9 cellular contexts compared by ENCODE assay signal in the genomic region with DNA sequence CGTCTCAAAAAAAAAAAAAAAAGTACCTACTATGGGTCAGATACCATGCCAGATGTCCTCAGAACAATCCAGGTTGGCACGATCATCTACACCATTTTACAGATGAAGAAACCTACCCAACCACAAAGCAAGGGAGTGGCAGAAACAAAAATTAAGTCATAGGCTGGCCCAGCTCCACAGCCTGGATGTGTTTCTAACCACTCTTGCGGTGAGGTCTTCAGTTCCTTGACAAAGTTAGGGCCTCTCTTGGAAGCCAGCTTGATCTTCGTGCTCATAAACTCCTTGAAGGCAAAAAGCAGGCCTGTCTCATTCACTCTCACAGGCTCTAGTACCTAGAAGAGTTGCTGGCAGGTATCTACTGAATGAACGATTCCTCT. TPM values are rescaled to one million over a fixed set of nuclear protein-coding genes. Genes with fewer than 3 reads are reported as not detected.
DNase-seq lines count a peak whose midpoint lies in the region; ATAC-seq, FAIRE-seq and TF ChIP-seq lines count a peak whose summit lies in the region.
"Had no signal": no experiment of that assay in that cellular context is flagged by ENCODE, and none has a peak within 500 bp of the region (broad histone marks: within the 10 kb centered on the region; RNA-seq: fewer than 3 reads in every experiment).

No MANE protein-coding gene starts in this region.

- TF ChIP-seq CTCF in GM12878 (IDR thresholded peaks at IDR 0.05 in 2 of 3, conservative IDR thresholded peaks at IDR 0.05 in 1 of 3; ENCODE audit: control insufficient read depth in 2 of 3, extremely low read depth in 1 of 3, insufficient read depth in 1 of 3, low read depth in 3 of 3, low read length in 3 of 3) (no peak), nephron progenitor cell (IDR thresholded peaks at IDR 0.05) (no peak)

- H3K36me3 Mint-ChIP-seq in memory B cell (peaks cover 14% of the 10 kb centered on the region), nephron progenitor cell (ENCODE audit: low read depth) (peaks cover 17% of the 10 kb centered on the region)

- no peak for TF ChIP-seq POLR2A in GM12878 (IDR thresholded peaks at IDR 0.05; ENCODE audit: low read depth, low read length)

- H3K4me1 ChIP-seq in GM12878 (ENCODE audit: control insufficient read depth, insufficient read depth, low read length): peaks cover 48% of the 10 kb centered on the region

- H3K4me2 ChIP-seq in GM12878 (ENCODE audit: control insufficient read depth, insufficient read depth): peak overlapping the region; percentile 98

- POLR2A ChIA-PET in GM12878 (lab: Charles Lee): interaction anchor here (1.1 kb wide), 2 partner anchors 11 to 54 kb away, joined by 3 to 5 read pairs; no protein-coding TSS in a partner anchor

- peak overlapping the region; percentile 86 for H3K27ac ChIP-seq in GM12878 (ENCODE audit: control insufficient read depth, insufficient read depth)

- no peak for TF ChIP-seq RAD21 in GM12878 (IDR thresholded peaks at IDR 0.05; ENCODE audit: insufficient read depth, low read depth, low read length)

- H3K27me3 Mint-ChIP-seq in memory B cell: no peaks in the 10 kb centered on the region
- H3K27me3 Mint-ChIP-seq in nephron progenitor cell (ENCODE audit: low read depth, poor library complexity): no peaks in the 10 kb centered on the region

- intact Hi-C loops in GM12878 (cut with micrococcal nuclease; ENCODE audit: unreplicated experiment): loop anchor here (2.0 to 5.0 kb wide), 2 partner anchors 37 to 53 kb away; partner anchors contain the start of genes EARS2 and UBFD1

- peak overlapping the region; percentile 59 for H3K4me3 ChIP-seq in GM12878

- in situ Hi-C loops in GM12878 (cut with MboI): loop anchor here (10.0 kb wide), 1 partner anchor 341 kb away; no protein-coding TSS in a partner anchor

- SMC1A ChIA-PET in GM12878 (lab: Charles Lee; ENCODE audit: uncharacterized antibody, unreplicated experiment): interaction anchor here (0.7 to 7.9 kb wide), 6 partner anchors 8 to 146 kb away, joined by 3 to 61 read pairs (median 4); no protein-coding TSS in a partner anchor

- H3K4me3 Mint-ChIP-seq in memory B cell (peak overlapping the region; percentile 91), nephron progenitor cell (no peak overlapping the region)

- no peaks in the 10 kb centered on the region for H3K27me3 ChIP-seq in GM12878 (replicated peaks in 1 of 2; ENCODE audit: control insufficient read depth in 2 of 2, insufficient read depth in 2 of 2, low read length in 1 of 2)

- RAD21 ChIA-PET in GM12878 (lab: Charles Lee; ENCODE audit: unreplicated experiment): interaction anchor here (0.9 to 4.3 kb wide), 4 partner anchors 14 to 68 kb away, joined by 3 to 48 read pairs (median 10); no protein-coding TSS in a partner anchor

- CTCF ChIA-PET in GM12878 (lab: Yijun Ruan, JAX): interaction anchor here (0.8 to 2.6 kb wide), 6 partner anchors 15 to 68 kb away, joined by 3 to 8 read pairs (median 3); no protein-coding TSS in a partner anchor

- H3K9me3 ChIP-seq in GM12878 (replicated peaks; ENCODE audit: control insufficient read depth, insufficient read depth, low read length): no peaks in the 10 kb centered on the region

- no peak for FAIRE-seq in GM12878 (lab: Jason Lieb, UNC)
- FAIRE-seq: colon had no signal

- 0% methylated on average over 4 of the region's 5 CpGs for WGBS in GM12878 (ENCODE audit: insufficient coverage, insufficient replicate concordance, low lambda C conversion rate, missing lambda C conversion rate)

- peaks cover 98% of the 10 kb centered on the region for H3K79me2 ChIP-seq in GM12878 (ENCODE audit: control insufficient read depth, insufficient read depth, low read length)

- peaks cover 26% of the 10 kb centered on the region for H4K20me1 ChIP-seq in GM12878 (ENCODE audit: control insufficient read depth, insufficient read depth)

- H3K9ac ChIP-seq in GM12878 (ENCODE audit: control insufficient read depth, insufficient read depth, low read length): peak overlapping the region; percentile 53

- no peak overlapping the region for H2AFZ ChIP-seq in GM12878 (ENCODE audit: control insufficient read depth, low read depth, low read length)

- no peak for TF ChIP-seq EP300 in GM12878 (IDR thresholded peaks at IDR 0.05; ENCODE audit: borderline replicate concordance in 1 of 2, control insufficient read depth in 1 of 2, low read depth in 2 of 2, low read length in 2 of 2)

- H3K4me1 Mint-ChIP-seq in memory B cell: peaks cover 62% of the 10 kb centered on the region
- peaks cover 43% of the 10 kb centered on the region for H3K4me1 Mint-ChIP-seq in nephron progenitor cell

- peak; percentile 77 for DNase-seq in AG20443 (ENCODE audit: low spot score)
- no peak for DNase-seq in GM12878 (ENCODE audit: low read depth, low spot score)
- DNase-seq in memory B cell (ENCODE audit: low spot score in 2 of 2): no peak
- DNase-seq in nephron progenitor cell: no peak
- no peak for DNase-seq in NCI-H748 treated with DMSO at 0.1 percent for 48 hours (lab: John Stamatoyannopoulos, UW)
- DNase-seq in amniotic stem cell (lab: John Stamatoyannopoulos, UW): no peak

- peaks cover 9 to 12% of the 10 kb centered on the region in 2 experiments for H3K36me3 ChIP-seq in GM12878 (ENCODE audit: control insufficient read depth in 2 of 2, insufficient read depth in 2 of 2, low read length in 1 of 2)

- BruUV-seq in GM12878 (replicated peaks; lab: Mats Ljungman, UMichigan): no TSS peak

- peak; percentile 16 for ATAC-seq in HG03066 (IDR thresholded peaks at IDR 0.05; ENCODE audit: low read depth, unreplicated experiment)
- ATAC-seq in GM12878: peak; percentile 31
- ATAC-seq in memory B cell (ENCODE audit: low read depth): no peak
- ATAC-seq in HG02678 (IDR thresholded peaks at IDR 0.05; ENCODE audit: unreplicated experiment): no peak

- peak overlapping the region; percentile 92 for H3K27ac Mint-ChIP-seq in memory B cell
- no peak overlapping the region for H3K27ac Mint-ChIP-seq in nephron progenitor cell

- no peaks in the 10 kb centered on the region for H3K9me3 Mint-ChIP-seq in memory B cell
- H3K9me3 Mint-ChIP-seq in nephron progenitor cell: no peaks in the 10 kb centered on the region

RNA-seq across cellular contexts. Expression of gene GGA2, which starts 6.2 kb away (rescaled TPM):
- 287 and 319 TPM in 2 replicates for total RNA-seq in GM12878 (2013; cell fraction: nucleolus; rRNA removed)
- total RNA-seq in GM12878 (2014; rRNA removed) (57.9 and 62.0 TPM in 2 replicates), GM12878 (2014; rRNA removed; fragmentation: Illumina TruSeq; extraction: Trizol) (56.8 and 56.9 TPM in 2 replicates), GM12878 (2021) (106 and 113 TPM in 2 replicates)
- 42.8 TPM for polyA plus RNA-seq in GM12878 (2011; ENCODE audit: low read depth)
- polyA plus RNA-seq in GM12878 (2011; rRNA removed) (105 and 145 TPM in 2 replicates), GM12878 (2014; fragmentation: Illumina TruSeq; extraction: Trizol) (153 and 192 TPM in 2 replicates), GM12878 (2014; fragmentation: Nextera tagmentation; extraction: Ambion mirVana) (10 to 100 TPM; 14.1 to 21.5 TPM), GM12878 (2014; rRNA removed) (75.1 and 77.2 TPM in 2 replicates), GM12878 (2016; fragmentation: Nextera tagmentation; extraction: Ambion mirVana) (10 to 100 TPM; 96.0 to 97.1 TPM)
- polyA plus RNA-seq in GM12878 (2011; cell fraction: cytosol; rRNA removed): 58.9 and 72.5 TPM in 2 replicates
- polyA plus RNA-seq in GM12878 (2011; cell fraction: nucleus; rRNA removed): 191 and 225 TPM in 2 replicates
- polyA plus RNA-seq in GM12878 (2012): 65.6 and 83.8 TPM in 2 replicates
- polyA minus RNA-seq in GM12878 (2011; rRNA and poly(A)+ RNA removed): 84.8 and 103 TPM in 2 replicates
- polyA minus RNA-seq in GM12878 (2011; cell fraction: cytosol; rRNA and poly(A)+ RNA removed): 32.7 and 35.3 TPM in 2 replicates
- 47.3 and 59.9 TPM in 2 replicates for polyA minus RNA-seq in GM12878 (2011; cell fraction: nucleus; rRNA and poly(A)+ RNA removed)

RNA-seq across cellular contexts. Expression of gene COG7, which starts 51.1 kb away (rescaled TPM):
- total RNA-seq in GM12878 (2013; cell fraction: nucleolus; rRNA removed): 93.3 and 95.2 TPM in 2 replicates
- total RNA-seq in GM12878 (2014; rRNA removed): 9.7 and 12.1 TPM in 2 replicates
- 9.4 and 10.0 TPM in 2 replicates for total RNA-seq in GM12878 (2014; rRNA removed; fragmentation: Illumina TruSeq; extraction: Trizol)
- total RNA-seq in GM12878 (2021): 9.4 and 10.9 TPM in 2 replicates
- 10.2 TPM for polyA plus RNA-seq in GM12878 (2011; ENCODE audit: low read depth)
- 12.6 and 24.0 TPM in 2 replicates for polyA plus RNA-seq in GM12878 (2011; rRNA removed)
- polyA plus RNA-seq in GM12878 (2011; cell fraction: cytosol; rRNA removed): 39.0 and 41.6 TPM in 2 replicates
- polyA plus RNA-seq in GM12878 (2011; cell fraction: nucleus; rRNA removed): 51.4 and 53.8 TPM in 2 replicates
- 13.9 and 14.5 TPM in 2 replicates for polyA plus RNA-seq in GM12878 (2012)
- polyA plus RNA-seq in GM12878 (2014; fragmentation: Illumina TruSeq; extraction: Trizol): 8.2 and 10.6 TPM in 2 replicates
- polyA plus RNA-seq in GM12878 (2014; fragmentation: Nextera tagmentation; extraction: Ambion mirVana): 1 to 10 TPM; 2.9 to 7.5 TPM
- polyA plus RNA-seq in GM12878 (2014; rRNA removed): 12.8 and 14.9 TPM in 2 replicates
- polyA plus RNA-seq in GM12878 (2016; fragmentation: Nextera tagmentation; extraction: Ambion mirVana): 1 to 10 TPM; 9.5 to 9.9 TPM
- 32.6 and 33.8 TPM in 2 replicates for polyA minus RNA-seq in GM12878 (2011; rRNA and poly(A)+ RNA removed)
- polyA minus RNA-seq in GM12878 (2011; cell fraction: cytosol; rRNA and poly(A)+ RNA removed): 5.6 and 8.7 TPM in 2 replicates
- 14.7 and 20.9 TPM in 2 replicates for polyA minus RNA-seq in GM12878 (2011; cell fraction: nucleus; rRNA and poly(A)+ RNA removed)

RNA-seq across cellular contexts. Expression of gene EARS2, which starts 53.1 kb away (rescaled TPM):
- total RNA-seq in GM12878 (2013; cell fraction: nucleolus; rRNA removed): 85.7 and 98.9 TPM in 2 replicates
- total RNA-seq in GM12878 (2014; rRNA removed): 38.0 and 39.0 TPM in 2 replicates
- 36.7 TPM in 2 replicates for total RNA-seq in GM12878 (2014; rRNA removed; fragmentation: Illumina TruSeq; extraction: Trizol)
- 28.8 and 32.1 TPM in 2 replicates for total RNA-seq in GM12878 (2021)
- polyA plus RNA-seq in GM12878 (2011; ENCODE audit: low read depth): 32.3 TPM
- 63.0 and 65.9 TPM in 2 replicates for polyA plus RNA-seq in GM12878 (2011; rRNA removed)
- polyA plus RNA-seq in GM12878 (2011; cell fraction: cytosol; rRNA removed): 107 and 120 TPM in 2 replicates
- 90.6 and 122 TPM in 2 replicates for polyA plus RNA-seq in GM12878 (2011; cell fraction: nucleus; rRNA removed)
- polyA plus RNA-seq in GM12878 (2012): 16.5 and 17.4 TPM in 2 replicates
- 41.3 and 47.9 TPM in 2 replicates for polyA plus RNA-seq in GM12878 (2014; fragmentation: Illumina TruSeq; extraction: Trizol)
- polyA plus RNA-seq in GM12878 (2014; fragmentation: Nextera tagmentation; extraction: Ambion mirVana): 10 to 100 TPM; 12.9 to 27.0 TPM
- polyA plus RNA-seq in GM12878 (2014; rRNA removed): 27.3 and 39.8 TPM in 2 replicates
- 10 to 100 TPM; 31.0 to 34.8 TPM for polyA plus RNA-seq in GM12878 (2016; fragmentation: Nextera tagmentation; extraction: Ambion mirVana)
- 107 and 161 TPM in 2 replicates for polyA minus RNA-seq in GM12878 (2011; rRNA and poly(A)+ RNA removed)
- 26.6 and 33.1 TPM in 2 replicates for polyA minus RNA-seq in GM12878 (2011; cell fraction: cytosol; rRNA and poly(A)+ RNA removed)
- 58.2 and 89.6 TPM in 2 replicates for polyA minus RNA-seq in GM12878 (2011; cell fraction: nucleus; rRNA and poly(A)+ RNA removed)

RNA-seq across cellular contexts. Expression of gene UBFD1, which starts 53.5 kb away (rescaled TPM):
- 85.8 and 94.9 TPM in 2 replicates for total RNA-seq in GM12878 (2013; cell fraction: nucleolus; rRNA removed)
- 31.3 and 38.3 TPM in 2 replicates for total RNA-seq in GM12878 (2014; rRNA removed)
- total RNA-seq in GM12878 (2014; rRNA removed; fragmentation: Illumina TruSeq; extraction: Trizol): 18.1 and 19.0 TPM in 2 replicates
- total RNA-seq in GM12878 (2021): 45.8 and 48.5 TPM in 2 replicates
- 14.2 TPM for polyA plus RNA-seq in GM12878 (2011; ENCODE audit: low read depth)
- 37.6 and 41.9 TPM in 2 replicates for polyA plus RNA-seq in GM12878 (2011; rRNA removed)
- polyA plus RNA-seq in GM12878 (2011; cell fraction: cytosol; rRNA removed): 36.0 and 38.8 TPM in 2 replicates
- polyA plus RNA-seq in GM12878 (2011; cell fraction: nucleus; rRNA removed): 47.5 and 49.8 TPM in 2 replicates
- 20.5 and 20.8 TPM in 2 replicates for polyA plus RNA-seq in GM12878 (2012)
- polyA plus RNA-seq in GM12878 (2014; fragmentation: Illumina TruSeq; extraction: Trizol): 23.4 and 23.7 TPM in 2 replicates
- polyA plus RNA-seq in GM12878 (2014; fragmentation: Nextera tagmentation; extraction: Ambion mirVana): 1 to 10 TPM; 7.3 to 7.9 TPM
- polyA plus RNA-seq in GM12878 (2014; rRNA removed): 31.1 and 40.7 TPM in 2 replicates
- 10 to 100 TPM; 33.2 to 38.6 TPM for polyA plus RNA-seq in GM12878 (2016; fragmentation: Nextera tagmentation; extraction: Ambion mirVana)
- polyA minus RNA-seq in GM12878 (2011; rRNA and poly(A)+ RNA removed): 34.2 and 37.5 TPM in 2 replicates
- polyA minus RNA-seq in GM12878 (2011; cell fraction: cytosol; rRNA and poly(A)+ RNA removed): 8.0 and 10.4 TPM in 2 replicates
- polyA minus RNA-seq in GM12878 (2011; cell fraction: nucleus; rRNA and poly(A)+ RNA removed): 29.4 and 42.0 TPM in 2 replicates

Comparison
In these comparisons a context has a peak if more than half of its experiments do, and no peak if none do; other contexts are left out.
1. ATAC-seq: peak in HG03066 (single experiment) and GM12878 (single experiment); none in memory B cell (single experiment) and HG02678 (single experiment).